1 cellular context compared by ENCODE assay signal in genomic region chr2:69948032-69948962, GRCh38.
TF ChIP-seq lines count a peak whose summit lies in the region.

No MANE protein-coding gene starts in this region.

TF ChIP-seq in HepG2, 621 proteins besides CTCF, POLR2A, EP300 and RAD21 (continued from another document and continues in another):
- TF ChIP-seq MNT (IDR thresholded peaks at IDR 0.05), result no peak
- TF ChIP-seq ZNF777 (CRISPR knock-in tag; IDR thresholded peaks at IDR 0.05), result no peak
- TF ChIP-seq ZC3H4 (CRISPR knock-in tag; IDR thresholded peaks at IDR 0.05; ENCODE audit: borderline replicate concordance), result no peak
- no peak for TF ChIP-seq HNF1A (IDR thresholded peaks at IDR 0.05; ENCODE audit: low read depth)
- TF ChIP-seq HNF1A (CRISPR knock-in tag; IDR thresholded peaks at IDR 0.05; ENCODE audit: borderline replicate concordance), result no peak
- TF ChIP-seq ELF1 (CRISPR knock-in tag; IDR thresholded peaks at IDR 0.05), result 0 out of 2 replicates have a peak, but pooled peaks have one; percentile 6
- no peak for TF ChIP-seq KDM2A (CRISPR knock-in tag; IDR thresholded peaks at IDR 0.05; ENCODE audit: borderline replicate concordance, low read depth)
- 0 out of 2 replicates have a peak, but pooled peaks have one; percentile 13 for TF ChIP-seq RCOR2 (CRISPR knock-in tag; IDR thresholded peaks at IDR 0.05)
- TF ChIP-seq ZNF781 (CRISPR knock-in tag; IDR thresholded peaks at IDR 0.05; ENCODE audit: borderline replicate concordance, not compliant biosample characterization), result no peak
- TF ChIP-seq ZNF276 (CRISPR knock-in tag; IDR thresholded peaks at IDR 0.05; ENCODE audit: low read depth), result no peak; the same call in 1 of the 2 replicates
- TF ChIP-seq REL (CRISPR knock-in tag; conservative IDR thresholded peaks at IDR 0.05), result no peak
- TF ChIP-seq ZNF264 (CRISPR knock-in tag; IDR thresholded peaks at IDR 0.05), result no peak
- TF ChIP-seq ZNF256 (CRISPR knock-in tag; conservative IDR thresholded peaks at IDR 0.05), result no peak
- no peak for TF ChIP-seq TP53 (CRISPR knock-in tag; conservative IDR thresholded peaks at IDR 0.05)
- no peak for TF ChIP-seq IKZF1 (IDR thresholded peaks at IDR 0.05)
- no peak for TF ChIP-seq PHB2 (IDR thresholded peaks at IDR 0.05; ENCODE audit: partially characterized antibody)
- no peak for TF ChIP-seq FOXM1 (CRISPR knock-in tag; IDR thresholded peaks at IDR 0.05)
- TF ChIP-seq NR3C1 (CRISPR knock-in tag; IDR thresholded peaks at IDR 0.05), result no peak
- no peak for TF ChIP-seq ZNF232 (CRISPR knock-in tag; IDR thresholded peaks at IDR 0.05; ENCODE audit: borderline replicate concordance)
- no peak for TF ChIP-seq GLMP (CRISPR knock-in tag; IDR thresholded peaks at IDR 0.05; ENCODE audit: borderline replicate concordance)
- no peak for TF ChIP-seq TEF (CRISPR knock-in tag; IDR thresholded peaks at IDR 0.05)
- no peak for TF ChIP-seq ZBED4 (CRISPR knock-in tag; IDR thresholded peaks at IDR 0.05; ENCODE audit: borderline replicate concordance)
- TF ChIP-seq CSRNP2 (CRISPR knock-in tag; conservative IDR thresholded peaks at IDR 0.05; ENCODE audit: low read depth), result no peak
- TF ChIP-seq MEIS1 (CRISPR knock-in tag; IDR thresholded peaks at IDR 0.05; ENCODE audit: borderline replicate concordance), result peak; percentile 82; the same call in 1 of the 2 replicates
- peak; percentile 37 for TF ChIP-seq SAP130 (CRISPR knock-in tag; IDR thresholded peaks at IDR 0.05; ENCODE audit: low read depth)
- no peak for TF ChIP-seq YY1 (IDR thresholded peaks at IDR 0.05; ENCODE audit: insufficient read depth, insufficient replicate concordance, low read depth, low read length)
- no peak for TF ChIP-seq ZSCAN30 (CRISPR knock-in tag; IDR thresholded peaks at IDR 0.05)
- no peak for TF ChIP-seq ZNF510 (CRISPR knock-in tag; IDR thresholded peaks at IDR 0.05; ENCODE audit: low read depth)
- no peak for TF ChIP-seq ZIK1 (CRISPR knock-in tag; IDR thresholded peaks at IDR 0.05; ENCODE audit: borderline replicate concordance, low read depth)
- no peak for TF ChIP-seq ZNF124 (CRISPR knock-in tag; IDR thresholded peaks at IDR 0.05)
- TF ChIP-seq THYN1 (CRISPR knock-in tag; IDR thresholded peaks at IDR 0.05; ENCODE audit: borderline replicate concordance, low read depth), result no peak
- no peak; the same call in 1 of the 2 replicates for TF ChIP-seq ZNF572 (CRISPR knock-in tag; IDR thresholded peaks at IDR 0.05)
- TF ChIP-seq ZNF605 (CRISPR knock-in tag; IDR thresholded peaks at IDR 0.05), result peak; percentile 37; the same call in 1 of the 2 replicates
- TF ChIP-seq SALL1 (CRISPR knock-in tag; IDR thresholded peaks at IDR 0.05), result no peak
- TF ChIP-seq RAD51 (IDR thresholded peaks at IDR 0.05; ENCODE audit: borderline replicate concordance), result no peak
- no peak for TF ChIP-seq ZNF142 (CRISPR knock-in tag; IDR thresholded peaks at IDR 0.05)
- TF ChIP-seq ZNF577 (CRISPR knock-in tag; IDR thresholded peaks at IDR 0.05; ENCODE audit: borderline replicate concordance, low read depth), result no peak
- TF ChIP-seq NCOA1 (CRISPR knock-in tag; IDR thresholded peaks at IDR 0.05), result peak; percentile 83
- peak; percentile 29; the same call in 1 of the 2 replicates for TF ChIP-seq ZNF274 (CRISPR knock-in tag; IDR thresholded peaks at IDR 0.05)
